In the genomic region with DNA sequence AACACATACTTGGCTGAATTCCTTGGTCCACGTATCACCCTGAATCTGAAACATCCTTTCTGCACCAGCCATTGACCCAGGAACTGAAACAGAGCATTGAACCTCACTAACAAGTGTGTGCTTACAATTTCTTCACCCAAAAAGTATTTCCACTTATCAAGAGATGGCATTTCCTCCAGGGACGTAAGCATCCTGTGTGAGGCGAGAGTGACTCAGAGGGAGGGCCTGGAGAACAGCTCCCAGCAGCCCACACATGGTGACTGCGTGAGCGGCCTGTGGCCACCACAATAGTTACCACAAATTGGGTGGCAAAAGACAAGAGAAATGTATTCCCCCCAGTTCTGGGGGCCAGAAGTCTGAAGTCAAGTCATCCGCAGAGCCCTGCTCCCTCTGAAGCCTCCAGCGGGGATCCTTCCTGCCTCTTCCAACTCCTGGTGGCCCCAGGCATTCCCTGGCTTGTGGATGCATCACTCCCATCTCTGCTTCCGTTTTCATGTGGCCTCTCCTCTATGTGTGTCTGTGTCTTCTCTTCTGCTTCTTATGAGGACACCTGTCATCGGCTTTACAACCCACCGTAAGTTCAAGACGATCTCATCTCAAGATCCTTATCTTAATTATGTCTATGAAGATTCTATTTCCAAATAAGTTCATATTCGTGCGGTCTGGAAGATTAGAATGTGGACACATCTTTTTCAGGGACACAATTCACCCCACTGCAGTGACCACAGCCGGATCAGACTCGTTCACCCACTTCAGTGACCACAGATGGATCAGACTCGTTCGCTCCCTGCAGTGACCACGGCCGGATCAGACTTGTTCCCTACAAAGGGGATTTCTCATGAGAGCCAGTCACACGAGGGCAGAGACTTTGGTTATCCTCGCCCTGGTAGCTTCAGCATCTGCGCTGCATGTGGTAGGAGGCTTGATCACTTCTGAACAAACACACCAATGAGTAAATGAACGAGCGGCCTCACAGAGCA, we compare ENCODE assay signal across 1 cellular context.
TF ChIP-seq lines count a peak whose summit lies in the region.

No MANE protein-coding gene starts in this region.

TF ChIP-seq in SK-N-SH, 30 proteins besides CTCF, POLR2A, EP300 and RAD21 (continued from another document):
- TF ChIP-seq, protein P1, sequence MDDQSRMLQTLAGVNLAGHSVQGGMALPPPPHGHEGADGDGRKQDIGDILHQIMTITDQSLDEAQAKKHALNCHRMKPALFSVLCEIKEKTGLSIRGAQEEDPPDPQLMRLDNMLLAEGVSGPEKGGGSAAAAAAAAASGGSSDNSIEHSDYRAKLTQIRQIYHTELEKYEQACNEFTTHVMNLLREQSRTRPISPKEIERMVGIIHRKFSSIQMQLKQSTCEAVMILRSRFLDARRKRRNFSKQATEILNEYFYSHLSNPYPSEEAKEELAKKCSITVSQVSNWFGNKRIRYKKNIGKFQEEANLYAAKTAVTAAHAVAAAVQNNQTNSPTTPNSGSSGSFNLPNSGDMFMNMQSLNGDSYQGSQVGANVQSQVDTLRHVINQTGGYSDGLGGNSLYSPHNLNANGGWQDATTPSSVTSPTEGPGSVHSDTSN (IDR thresholded peaks at IDR 0.05) = peak; percentile 73
- TF ChIP-seq, protein P2, sequence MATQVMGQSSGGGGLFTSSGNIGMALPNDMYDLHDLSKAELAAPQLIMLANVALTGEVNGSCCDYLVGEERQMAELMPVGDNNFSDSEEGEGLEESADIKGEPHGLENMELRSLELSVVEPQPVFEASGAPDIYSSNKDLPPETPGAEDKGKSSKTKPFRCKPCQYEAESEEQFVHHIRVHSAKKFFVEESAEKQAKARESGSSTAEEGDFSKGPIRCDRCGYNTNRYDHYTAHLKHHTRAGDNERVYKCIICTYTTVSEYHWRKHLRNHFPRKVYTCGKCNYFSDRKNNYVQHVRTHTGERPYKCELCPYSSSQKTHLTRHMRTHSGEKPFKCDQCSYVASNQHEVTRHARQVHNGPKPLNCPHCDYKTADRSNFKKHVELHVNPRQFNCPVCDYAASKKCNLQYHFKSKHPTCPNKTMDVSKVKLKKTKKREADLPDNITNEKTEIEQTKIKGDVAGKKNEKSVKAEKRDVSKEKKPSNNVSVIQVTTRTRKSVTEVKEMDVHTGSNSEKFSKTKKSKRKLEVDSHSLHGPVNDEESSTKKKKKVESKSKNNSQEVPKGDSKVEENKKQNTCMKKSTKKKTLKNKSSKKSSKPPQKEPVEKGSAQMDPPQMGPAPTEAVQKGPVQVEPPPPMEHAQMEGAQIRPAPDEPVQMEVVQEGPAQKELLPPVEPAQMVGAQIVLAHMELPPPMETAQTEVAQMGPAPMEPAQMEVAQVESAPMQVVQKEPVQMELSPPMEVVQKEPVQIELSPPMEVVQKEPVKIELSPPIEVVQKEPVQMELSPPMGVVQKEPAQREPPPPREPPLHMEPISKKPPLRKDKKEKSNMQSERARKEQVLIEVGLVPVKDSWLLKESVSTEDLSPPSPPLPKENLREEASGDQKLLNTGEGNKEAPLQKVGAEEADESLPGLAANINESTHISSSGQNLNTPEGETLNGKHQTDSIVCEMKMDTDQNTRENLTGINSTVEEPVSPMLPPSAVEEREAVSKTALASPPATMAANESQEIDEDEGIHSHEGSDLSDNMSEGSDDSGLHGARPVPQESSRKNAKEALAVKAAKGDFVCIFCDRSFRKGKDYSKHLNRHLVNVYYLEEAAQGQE (IDR thresholded peaks at IDR 0.05; ENCODE audit: low read depth, low read length) = 0 out of 2 replicates have a peak, but pooled peaks have one; percentile 21
- TF ChIP-seq ELF1 (IDR thresholded peaks at IDR 0.05) = 0 out of 2 replicates have a peak, but pooled peaks have one; percentile 15
- TF ChIP-seq TCF12 (IDR thresholded peaks at IDR 0.05) = peak; percentile 84
- TF ChIP-seq, protein P3, sequence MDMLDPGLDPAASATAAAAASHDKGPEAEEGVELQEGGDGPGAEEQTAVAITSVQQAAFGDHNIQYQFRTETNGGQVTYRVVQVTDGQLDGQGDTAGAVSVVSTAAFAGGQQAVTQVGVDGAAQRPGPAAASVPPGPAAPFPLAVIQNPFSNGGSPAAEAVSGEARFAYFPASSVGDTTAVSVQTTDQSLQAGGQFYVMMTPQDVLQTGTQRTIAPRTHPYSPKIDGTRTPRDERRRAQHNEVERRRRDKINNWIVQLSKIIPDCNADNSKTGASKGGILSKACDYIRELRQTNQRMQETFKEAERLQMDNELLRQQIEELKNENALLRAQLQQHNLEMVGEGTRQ (IDR thresholded peaks at IDR 0.05; ENCODE audit: borderline replicate concordance, low read depth, low read length) = no peak
- no peak for TF ChIP-seq GATA2 (CRISPR knock-in tag; IDR thresholded peaks at IDR 0.05)
- TF ChIP-seq FOSL2 (IDR thresholded peaks at IDR 0.05; ENCODE audit: borderline replicate concordance, low read depth) = peak; percentile 91
- TF ChIP-seq YY1 (IDR thresholded peaks at IDR 0.05; ENCODE audit: low read depth) = no peak
- 0 out of 2 replicates have a peak, but pooled peaks have one; percentile 29 for TF ChIP-seq SIN3A (IDR thresholded peaks at IDR 0.05; ENCODE audit: borderline replicate concordance, low read depth, low read length)
